ENCODE assay signal across 1 cellular context in genomic region chr3:194488007-194488742, GRCh38.
A peak's percentile ranks its signal among the peaks of the same experiment; 100 is the strongest.
TF ChIP-seq lines count a peak whose summit lies in the region.

No MANE protein-coding gene starts in this region.

TF ChIP-seq in K562, 482 proteins besides CTCF, POLR2A, EP300 and RAD21 (continued from another document and continues in another):
- TF ChIP-seq, protein P1, sequence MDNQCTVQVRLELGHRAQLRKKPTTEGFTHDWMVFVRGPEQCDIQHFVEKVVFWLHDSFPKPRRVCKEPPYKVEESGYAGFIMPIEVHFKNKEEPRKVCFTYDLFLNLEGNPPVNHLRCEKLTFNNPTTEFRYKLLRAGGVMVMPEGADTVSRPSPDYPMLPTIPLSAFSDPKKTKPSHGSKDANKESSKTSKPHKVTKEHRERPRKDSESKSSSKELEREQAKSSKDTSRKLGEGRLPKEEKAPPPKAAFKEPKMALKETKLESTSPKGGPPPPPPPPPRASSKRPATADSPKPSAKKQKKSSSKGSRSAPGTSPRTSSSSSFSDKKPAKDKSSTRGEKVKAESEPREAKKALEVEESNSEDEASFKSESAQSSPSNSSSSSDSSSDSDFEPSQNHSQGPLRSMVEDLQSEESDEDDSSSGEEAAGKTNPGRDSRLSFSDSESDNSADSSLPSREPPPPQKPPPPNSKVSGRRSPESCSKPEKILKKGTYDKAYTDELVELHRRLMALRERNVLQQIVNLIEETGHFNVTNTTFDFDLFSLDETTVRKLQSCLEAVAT (IDR thresholded peaks at IDR 0.05): 0 out of 4 replicates have a peak, but pooled peaks of 1 of the 2 experiments have one; percentile 41
- TF ChIP-seq RBBP5 (IDR thresholded peaks at IDR 0.05; ENCODE audit: borderline replicate concordance, insufficient read depth, low read length, poor library complexity, severe bottlenecking) (peak; percentile 15), CREBBP (IDR thresholded peaks at IDR 0.05; ENCODE audit: low read depth, low read length) (no peak), RNF219 (CRISPR knock-in tag; IDR thresholded peaks at IDR 0.05) (no peak), MYC (IDR thresholded peaks at IDR 0.05; ENCODE audit: low read depth, low read length) (no peak; the same call in 1 of the 2 replicates), MYC (CRISPR knock-in tag; IDR thresholded peaks at IDR 0.05; ENCODE audit: borderline replicate concordance, low read depth) (peak; percentile 12; the same call in 1 of the 2 replicates), TSC22D4 (tag; IDR thresholded peaks at IDR 0.05) (no peak), SP2 (IDR thresholded peaks at IDR 0.05; ENCODE audit: extremely low read depth, low read depth, low read length, poor library complexity, severe bottlenecking) (no peak), TEAD4 (IDR thresholded peaks at IDR 0.05; ENCODE audit: low read length) (no peak), TEAD4 (CRISPR knock-in tag; IDR thresholded peaks at IDR 0.05; ENCODE audit: borderline replicate concordance) (peak; percentile 84; the same call in 1 of the 2 replicates), CBX1 (IDR thresholded peaks at IDR 0.05; ENCODE audit: low read depth) (0 out of 2 replicates have a peak, but pooled peaks have one; percentile 28), CEBPG (CRISPR knock-in tag; IDR thresholded peaks at IDR 0.05) (0 out of 2 replicates have a peak, but pooled peaks have one; percentile 8), CEBPG (tag; conservative IDR thresholded peaks at IDR 0.05 in 1 of 2, IDR thresholded peaks at IDR 0.05 in 1 of 2) (no peak), HINFP (tag; conservative IDR thresholded peaks at IDR 0.05; ENCODE audit: low read depth) (0 out of 2 replicates have a peak, but pooled peaks have one; percentile 67), ZNF263 (CRISPR knock-in tag; IDR thresholded peaks at IDR 0.05; ENCODE audit: borderline replicate concordance) (peak; percentile 64; the same call in 1 of the 2 replicates), CBFA2T3 (IDR thresholded peaks at IDR 0.05) (peak; percentile 4; the same call in 1 of the 2 replicates), ZNF253 (CRISPR knock-in tag; conservative IDR thresholded peaks at IDR 0.05) (no peak), NCOA4 (IDR thresholded peaks at IDR 0.05; ENCODE audit: partially characterized antibody) (no peak), KAT7 (CRISPR knock-in tag; IDR thresholded peaks at IDR 0.05; ENCODE audit: borderline replicate concordance) (peak; percentile 39; the same call in 1 of the 2 replicates), E4F1 (CRISPR knock-in tag; IDR thresholded peaks at IDR 0.05; ENCODE audit: borderline replicate concordance) (no peak), ZNF668 (CRISPR knock-in tag; IDR thresholded peaks at IDR 0.05) (no peak), NR2C2 (CRISPR knock-in tag; IDR thresholded peaks at IDR 0.05) (no peak), NR2C2 (tag; IDR thresholded peaks at IDR 0.05) (peak; percentile 55; the same call in 1 of the 2 replicates), XRCC4 (IDR thresholded peaks at IDR 0.05; ENCODE audit: extremely low read depth, insufficient read depth, insufficient read length) (no peak), TRIM25 (IDR thresholded peaks at IDR 0.05; ENCODE audit: borderline replicate concordance) (no peak), CAMTA2 (CRISPR knock-in tag; conservative IDR thresholded peaks at IDR 0.05) (no peak), MEIS2 (IDR thresholded peaks at IDR 0.05; ENCODE audit: partially characterized antibody) (peak; percentile 38), ARHGAP35 (IDR thresholded peaks at IDR 0.05; ENCODE audit: partially characterized antibody) (peak; percentile 31), SUPT5H (IDR thresholded peaks at IDR 0.05) (no peak), TARDBP (IDR thresholded peaks at IDR 0.05) (0 out of 2 replicates have a peak, but pooled peaks have one; percentile 12), HEY1 (CRISPR knock-in tag; IDR thresholded peaks at IDR 0.05; ENCODE audit: borderline replicate concordance) (no peak), CBX5 (IDR thresholded peaks at IDR 0.05; ENCODE audit: borderline replicate concordance, low read depth) (no peak), FOSL1 (tag; conservative IDR thresholded peaks at IDR 0.05) (no peak), HDAC1 (IDR thresholded peaks at IDR 0.05) (no peak), KAT8 (IDR thresholded peaks at IDR 0.05; ENCODE audit: low read depth) (no peak), ZNF766 (CRISPR knock-in tag; conservative IDR thresholded peaks at IDR 0.05) (0 out of 2 replicates have a peak, but pooled peaks have one; percentile 19), FOXP1 (CRISPR knock-in tag; IDR thresholded peaks at IDR 0.05) (peak; percentile 84; the same call in 1 of the 2 replicates), ZEB2 (IDR thresholded peaks at IDR 0.05) (peak; percentile 33; the same call in 1 of the 2 replicates), MXI1 (IDR thresholded peaks at IDR 0.05; ENCODE audit: low read depth, low read length) (no peak), EHMT2 (IDR thresholded peaks at IDR 0.05) (peak; percentile 53; the same call in 1 of the 2 replicates)
- TF ChIP-seq, protein P2, sequence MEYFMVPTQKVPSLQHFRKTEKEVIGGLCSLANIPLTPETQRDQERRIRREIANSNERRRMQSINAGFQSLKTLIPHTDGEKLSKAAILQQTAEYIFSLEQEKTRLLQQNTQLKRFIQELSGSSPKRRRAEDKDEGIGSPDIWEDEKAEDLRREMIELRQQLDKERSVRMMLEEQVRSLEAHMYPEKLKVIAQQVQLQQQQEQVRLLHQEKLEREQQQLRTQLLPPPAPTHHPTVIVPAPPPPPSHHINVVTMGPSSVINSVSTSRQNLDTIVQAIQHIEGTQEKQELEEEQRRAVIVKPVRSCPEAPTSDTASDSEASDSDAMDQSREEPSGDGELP (CRISPR knock-in tag; IDR thresholded peaks at IDR 0.05; ENCODE audit: borderline replicate concordance): peak; percentile 4
- TF ChIP-seq, protein P3, sequence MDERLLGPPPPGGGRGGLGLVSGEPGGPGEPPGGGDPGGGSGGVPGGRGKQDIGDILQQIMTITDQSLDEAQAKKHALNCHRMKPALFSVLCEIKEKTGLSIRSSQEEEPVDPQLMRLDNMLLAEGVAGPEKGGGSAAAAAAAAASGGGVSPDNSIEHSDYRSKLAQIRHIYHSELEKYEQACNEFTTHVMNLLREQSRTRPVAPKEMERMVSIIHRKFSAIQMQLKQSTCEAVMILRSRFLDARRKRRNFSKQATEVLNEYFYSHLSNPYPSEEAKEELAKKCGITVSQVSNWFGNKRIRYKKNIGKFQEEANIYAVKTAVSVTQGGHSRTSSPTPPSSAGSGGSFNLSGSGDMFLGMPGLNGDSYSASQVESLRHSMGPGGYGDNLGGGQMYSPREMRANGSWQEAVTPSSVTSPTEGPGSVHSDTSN (CRISPR knock-in tag; IDR thresholded peaks at IDR 0.05; ENCODE audit: low read depth): no peak
- TF ChIP-seq, protein P3 (tag; conservative IDR thresholded peaks at IDR 0.05; ENCODE audit: low read depth): peak; percentile 45
- TF ChIP-seq, protein P4, sequence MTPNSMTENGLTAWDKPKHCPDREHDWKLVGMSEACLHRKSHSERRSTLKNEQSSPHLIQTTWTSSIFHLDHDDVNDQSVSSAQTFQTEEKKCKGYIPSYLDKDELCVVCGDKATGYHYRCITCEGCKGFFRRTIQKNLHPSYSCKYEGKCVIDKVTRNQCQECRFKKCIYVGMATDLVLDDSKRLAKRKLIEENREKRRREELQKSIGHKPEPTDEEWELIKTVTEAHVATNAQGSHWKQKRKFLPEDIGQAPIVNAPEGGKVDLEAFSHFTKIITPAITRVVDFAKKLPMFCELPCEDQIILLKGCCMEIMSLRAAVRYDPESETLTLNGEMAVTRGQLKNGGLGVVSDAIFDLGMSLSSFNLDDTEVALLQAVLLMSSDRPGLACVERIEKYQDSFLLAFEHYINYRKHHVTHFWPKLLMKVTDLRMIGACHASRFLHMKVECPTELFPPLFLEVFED (CRISPR knock-in tag; conservative IDR thresholded peaks at IDR 0.05): 0 out of 2 replicates have a peak, but pooled peaks have one; percentile 34
- TF ChIP-seq, protein P5, sequence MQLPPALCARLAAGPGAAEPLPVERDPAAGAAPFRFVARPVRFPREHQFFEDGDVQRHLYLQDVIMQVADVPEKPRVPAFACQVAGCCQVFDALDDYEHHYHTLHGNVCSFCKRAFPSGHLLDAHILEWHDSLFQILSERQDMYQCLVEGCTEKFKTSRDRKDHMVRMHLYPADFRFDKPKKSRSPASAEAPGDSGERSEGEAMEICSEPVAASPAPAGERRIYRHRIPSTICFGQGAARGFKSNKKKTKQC (CRISPR knock-in tag; IDR thresholded peaks at IDR 0.05): peak; percentile 27; the same call in 1 of the 2 replicates
